Comparison of ENCODE assay signal across 1 cellular context in the genomic region with DNA sequence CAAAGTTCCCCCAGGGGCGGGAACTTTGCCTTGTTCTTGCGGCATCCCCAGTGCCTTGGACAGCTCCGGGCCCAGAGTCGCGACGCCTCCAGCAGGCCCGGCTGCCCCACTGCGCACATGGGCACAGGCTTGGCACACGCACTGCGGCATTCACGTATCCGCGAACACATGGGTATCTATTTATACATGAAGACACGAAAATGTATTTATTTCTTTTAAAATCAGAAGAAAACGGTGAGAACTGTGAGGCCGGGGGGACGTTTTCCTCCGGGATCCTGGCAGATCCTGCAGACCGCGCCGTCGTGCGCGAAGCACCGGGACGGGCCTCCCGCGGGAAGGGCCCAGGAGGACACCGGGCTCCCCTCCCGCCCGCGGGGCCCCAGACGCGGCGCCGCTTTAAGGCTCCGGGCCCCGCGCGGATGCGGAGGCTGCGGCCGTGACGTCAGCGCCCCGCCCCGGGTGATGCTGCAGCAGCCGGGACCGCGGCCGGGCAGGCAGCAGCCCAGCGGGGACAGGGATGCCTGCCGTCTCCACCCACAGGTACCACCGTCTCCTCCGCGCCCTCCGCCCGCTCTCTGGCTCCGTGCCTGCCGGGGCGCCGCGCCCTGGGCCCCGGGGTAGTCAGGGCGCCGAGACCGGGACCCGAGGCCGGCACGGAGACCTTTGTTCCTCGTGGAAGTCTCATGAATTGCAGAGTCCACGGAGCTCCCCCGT.
TF ChIP-seq lines count a peak whose summit lies in the region.

A gene (plus strand): TSS at position 468 of the 714 bp plus-strand sequence. CDS start 6,216 bp downstream, outside the sequence.

TF ChIP-seq in HepG2, 621 proteins besides CTCF, POLR2A, EP300 and RAD21 (continued from another document):
- TF ChIP-seq, protein P1, sequence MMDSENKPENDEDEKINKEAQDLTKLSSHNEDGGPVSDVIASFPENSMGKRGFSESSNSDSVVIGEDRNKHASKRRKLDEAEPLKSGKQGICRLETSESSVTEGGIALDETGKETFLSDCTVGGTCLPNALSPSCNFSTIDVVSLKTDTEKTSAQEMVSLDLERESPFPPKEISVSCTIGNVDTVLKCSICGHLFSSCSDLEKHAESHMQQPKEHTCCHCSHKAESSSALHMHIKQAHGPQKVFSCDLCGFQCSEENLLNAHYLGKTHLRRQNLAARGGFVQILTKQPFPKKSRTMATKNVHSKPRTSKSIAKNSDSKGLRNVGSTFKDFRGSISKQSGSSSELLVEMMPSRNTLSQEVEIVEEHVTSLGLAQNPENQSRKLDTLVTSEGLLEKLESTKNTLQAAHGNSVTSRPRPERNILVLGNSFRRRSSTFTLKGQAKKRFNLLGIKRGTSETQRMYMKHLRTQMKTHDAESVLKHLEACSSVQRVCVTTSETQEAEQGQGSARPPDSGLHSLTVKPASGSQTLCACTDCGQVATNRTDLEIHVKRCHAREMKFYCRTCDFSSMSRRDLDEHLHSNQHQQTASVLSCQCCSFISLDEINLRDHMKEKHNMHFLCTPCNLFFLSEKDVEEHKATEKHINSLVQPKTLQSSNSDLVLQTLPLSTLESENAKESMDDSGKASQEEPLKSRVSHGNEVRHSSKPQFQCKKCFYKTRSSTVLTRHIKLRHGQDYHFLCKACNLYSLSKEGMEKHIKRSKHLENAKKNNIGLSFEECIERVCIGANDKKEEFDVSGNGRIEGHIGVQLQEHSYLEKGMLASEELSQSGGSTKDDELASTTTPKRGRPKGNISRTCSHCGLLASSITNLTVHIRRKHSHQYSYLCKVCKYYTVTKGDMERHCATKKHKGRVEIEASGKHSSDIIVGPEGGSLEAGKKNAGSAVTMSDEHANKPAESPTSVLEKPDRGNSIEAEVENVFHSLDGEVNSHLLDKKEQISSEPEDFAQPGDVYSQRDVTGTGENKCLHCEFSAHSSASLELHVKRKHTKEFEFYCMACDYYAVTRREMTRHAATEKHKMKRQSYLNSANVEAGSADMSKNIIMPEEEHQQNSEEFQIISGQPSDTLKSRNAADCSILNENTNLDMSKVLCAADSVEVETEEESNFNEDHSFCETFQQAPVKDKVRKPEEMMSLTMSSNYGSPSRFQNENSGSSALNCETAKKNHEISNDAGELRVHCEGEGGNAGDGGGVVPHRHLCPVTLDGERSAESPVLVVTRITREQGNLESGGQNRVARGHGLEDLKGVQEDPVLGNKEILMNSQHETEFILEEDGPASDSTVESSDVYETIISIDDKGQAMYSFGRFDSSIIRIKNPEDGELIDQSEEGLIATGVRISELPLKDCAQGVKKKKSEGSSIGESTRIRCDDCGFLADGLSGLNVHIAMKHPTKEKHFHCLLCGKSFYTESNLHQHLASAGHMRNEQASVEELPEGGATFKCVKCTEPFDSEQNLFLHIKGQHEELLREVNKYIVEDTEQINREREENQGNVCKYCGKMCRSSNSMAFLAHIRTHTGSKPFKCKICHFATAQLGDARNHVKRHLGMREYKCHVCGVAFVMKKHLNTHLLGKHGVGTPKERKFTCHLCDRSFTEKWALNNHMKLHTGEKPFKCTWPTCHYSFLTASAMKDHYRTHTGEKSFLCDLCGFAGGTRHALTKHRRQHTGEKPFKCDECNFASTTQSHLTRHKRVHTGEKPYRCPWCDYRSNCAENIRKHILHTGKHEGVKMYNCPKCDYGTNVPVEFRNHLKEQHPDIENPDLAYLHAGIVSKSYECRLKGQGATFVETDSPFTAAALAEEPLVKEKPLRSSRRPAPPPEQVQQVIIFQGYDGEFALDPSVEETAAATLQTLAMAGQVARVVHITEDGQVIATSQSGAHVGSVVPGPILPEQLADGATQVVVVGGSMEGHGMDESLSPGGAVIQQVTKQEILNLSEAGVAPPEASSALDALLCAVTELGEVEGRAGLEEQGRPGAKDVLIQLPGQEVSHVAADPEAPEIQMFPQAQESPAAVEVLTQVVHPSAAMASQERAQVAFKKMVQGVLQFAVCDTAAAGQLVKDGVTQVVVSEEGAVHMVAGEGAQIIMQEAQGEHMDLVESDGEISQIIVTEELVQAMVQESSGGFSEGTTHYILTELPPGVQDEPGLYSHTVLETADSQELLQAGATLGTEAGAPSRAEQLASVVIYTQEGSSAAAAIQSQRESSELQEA (CRISPR knock-in tag; IDR thresholded peaks at IDR 0.05; ENCODE audit: not compliant biosample characterization): no peak
- TF ChIP-seq, protein P2, sequence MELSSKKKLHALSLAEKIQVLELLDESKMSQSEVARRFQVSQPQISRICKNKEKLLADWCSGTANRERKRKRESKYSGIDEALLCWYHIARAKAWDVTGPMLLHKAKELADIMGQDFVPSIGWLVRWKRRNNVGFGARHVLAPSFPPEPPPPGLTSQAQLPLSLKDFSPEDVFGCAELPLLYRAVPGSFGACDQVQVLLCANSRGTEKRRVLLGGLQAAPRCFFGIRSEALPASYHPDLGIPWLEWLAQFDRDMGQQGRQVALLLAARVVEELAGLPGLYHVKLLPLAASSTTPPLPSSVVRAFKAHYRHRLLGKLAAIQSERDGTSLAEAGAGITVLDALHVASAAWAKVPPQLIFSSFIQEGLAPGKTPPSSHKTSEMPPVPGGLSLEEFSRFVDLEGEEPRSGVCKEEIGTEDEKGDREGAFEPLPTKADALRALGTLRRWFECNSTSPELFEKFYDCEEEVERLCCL (CRISPR knock-in tag; IDR thresholded peaks at IDR 0.05; ENCODE audit: borderline replicate concordance): no peak
- TF ChIP-seq AKAP8 (CRISPR knock-in tag; IDR thresholded peaks at IDR 0.05) (no peak), HOXA5 (CRISPR knock-in tag; IDR thresholded peaks at IDR 0.05) (no peak), ZSCAN30 (CRISPR knock-in tag; IDR thresholded peaks at IDR 0.05) (no peak), ZNF235 (CRISPR knock-in tag; IDR thresholded peaks at IDR 0.05; ENCODE audit: borderline replicate concordance) (no peak), CREB1 (IDR thresholded peaks at IDR 0.05) (peak; percentile 87; the same call in 1 of the 2 replicates), CREB1 (CRISPR knock-in tag; IDR thresholded peaks at IDR 0.05) (no peak), ZNF446 (CRISPR knock-in tag; IDR thresholded peaks at IDR 0.05) (peak; percentile 31; the same call in 1 of the 2 replicates)
- TF ChIP-seq, protein P3, sequence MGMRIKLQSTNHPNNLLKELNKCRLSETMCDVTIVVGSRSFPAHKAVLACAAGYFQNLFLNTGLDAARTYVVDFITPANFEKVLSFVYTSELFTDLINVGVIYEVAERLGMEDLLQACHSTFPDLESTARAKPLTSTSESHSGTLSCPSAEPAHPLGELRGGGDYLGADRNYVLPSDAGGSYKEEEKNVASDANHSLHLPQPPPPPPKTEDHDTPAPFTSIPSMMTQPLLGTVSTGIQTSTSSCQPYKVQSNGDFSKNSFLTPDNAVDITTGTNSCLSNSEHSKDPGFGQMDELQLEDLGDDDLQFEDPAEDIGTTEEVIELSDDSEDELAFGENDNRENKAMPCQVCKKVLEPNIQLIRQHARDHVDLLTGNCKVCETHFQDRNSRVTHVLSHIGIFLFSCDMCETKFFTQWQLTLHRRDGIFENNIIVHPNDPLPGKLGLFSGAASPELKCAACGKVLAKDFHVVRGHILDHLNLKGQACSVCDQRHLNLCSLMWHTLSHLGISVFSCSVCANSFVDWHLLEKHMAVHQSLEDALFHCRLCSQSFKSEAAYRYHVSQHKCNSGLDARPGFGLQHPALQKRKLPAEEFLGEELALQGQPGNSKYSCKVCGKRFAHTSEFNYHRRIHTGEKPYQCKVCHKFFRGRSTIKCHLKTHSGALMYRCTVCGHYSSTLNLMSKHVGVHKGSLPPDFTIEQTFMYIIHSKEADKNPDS (CRISPR knock-in tag; IDR thresholded peaks at IDR 0.05): no peak
